ENCODE assay signal across 18 cellular contexts in the genomic region with DNA sequence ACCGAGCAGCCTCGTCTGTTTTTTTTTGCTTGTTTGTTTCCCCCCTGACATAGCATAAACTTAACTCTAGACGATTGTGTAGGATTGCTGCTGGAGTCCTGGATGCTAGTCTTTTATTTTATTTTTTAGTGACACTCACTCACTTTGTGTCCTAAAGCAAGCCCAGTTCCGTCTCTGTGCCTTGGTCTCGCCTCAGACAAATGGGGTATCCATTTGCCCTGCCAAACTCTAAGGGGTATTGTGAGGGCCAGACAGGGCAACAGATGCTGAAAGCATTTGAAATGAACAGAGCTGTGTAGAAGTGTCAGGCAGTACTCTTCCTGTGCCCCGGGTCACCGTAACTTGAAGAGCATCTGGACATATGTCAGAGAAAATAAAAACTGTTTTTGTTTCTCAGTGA. TPM values are rescaled to one million over a fixed set of nuclear protein-coding genes. Genes with fewer than 3 reads are reported as not detected.
DNase-seq lines count a peak whose midpoint lies in the region; ATAC-seq and TF ChIP-seq lines count a peak whose summit lies in the region.
"Had no signal": no experiment of that assay in that cellular context is flagged by ENCODE, and none has a peak within 500 bp of the region (broad histone marks: within the 10 kb centered on the region; RNA-seq: fewer than 3 reads in every experiment).

No MANE protein-coding gene starts in this region.

- H3F3A ChIP-seq in PC-9 (ENCODE audit: insufficient read depth, low read depth) = peaks cover 17% of the 10 kb centered on the region; the same call in 1 of the 2 replicates

- H3K9ac ChIP-seq in fibroblast of lung (ENCODE audit: insufficient read depth, low read length) = no peak overlapping the region
- no peak overlapping the region for H3K9ac ChIP-seq in rectal smooth muscle tissue (ENCODE audit: low read length)

- H3K4me3 ChIP-seq in AG04450 (ENCODE audit: low read depth, low read length) (no peak overlapping the region), PC-9 (no peak overlapping the region), fibroblast of lung (replicated peaks in 1 of 4; ENCODE audit: control extremely low read depth in 1 of 4, insufficient read depth in 1 of 4, low read depth in 3 of 4, low read length in 4 of 4) (no peak overlapping the region), rectal smooth muscle tissue (ENCODE audit: low read length) (no peak overlapping the region), Peyer's patch (no peak overlapping the region)

- intact Hi-C loops in PC-9 (cut with micrococcal nuclease; ENCODE audit: unreplicated experiment) = loop anchor here (5.0 to 10.0 kb wide), 2 partner anchors 66 to 1108 kb away; no protein-coding TSS in a partner anchor
- intact Hi-C loops in activated CD4-positive, alpha-beta memory T cell treated with anti-CD3 and anti-CD28 coated beads for 36 hours (cut with micrococcal nuclease) = no loop called here

- H3K4me3 Mint-ChIP-seq in activated CD8-positive, alpha-beta memory T cell treated with anti-CD3 and anti-CD28 coated beads, Interleukin-2, amount 10 ng/mL, durations not matched to agents 7 days and 5 days = no peak overlapping the region
- H3K4me3 Mint-ChIP-seq in activated CD4-positive, alpha-beta memory T cell treated with anti-CD3 and anti-CD28 coated beads for 36 hours = no peak overlapping the region
- no peak overlapping the region for H3K4me3 Mint-ChIP-seq in T-helper 2 cell treated with Interferon-gamma antibody and Interleukin-4, amounts not matched to agents 5 μg/mL and 100 μg/mL, for 36 hours
- H3K4me3 Mint-ChIP-seq: activated naive CD8-positive, alpha-beta T cell treated with anti-CD3 and anti-CD28 coated beads, Interleukin-2, amount 10 ng/mL, durations not matched to agents 7 days and 5 days; central memory CD8-positive, alpha-beta T cell; effector memory CD8-positive, alpha-beta T cell; naive B cell had no signal

- H3K4me1 Mint-ChIP-seq in activated CD8-positive, alpha-beta memory T cell treated with anti-CD3 and anti-CD28 coated beads, Interleukin-2, amount 10 ng/mL, durations not matched to agents 7 days and 5 days = peaks cover 11% of the 10 kb centered on the region
- peaks cover 4% of the 10 kb centered on the region for H3K4me1 Mint-ChIP-seq in activated CD4-positive, alpha-beta memory T cell treated with anti-CD3 and anti-CD28 coated beads for 36 hours (ENCODE audit: low read depth)
- peaks cover 7% of the 10 kb centered on the region for H3K4me1 Mint-ChIP-seq in T-helper 2 cell treated with Interferon-gamma antibody and Interleukin-4, amounts not matched to agents 5 μg/mL and 100 μg/mL, for 36 hours (ENCODE audit: low read depth)
- H3K4me1 Mint-ChIP-seq: naive B cell had no signal

- CTCF ChIA-PET in AG04450 (lab: Charles Lee) (interaction anchor here (1.6 to 2.6 kb wide), 4 partner anchors 97 to 245 kb away, joined by 6 to 38 read pairs (median 20); no protein-coding TSS in a partner anchor), PC-9 (lab: Charles Lee) (no interaction called here)
- CTCF ChIA-PET in activated CD8-positive, alpha-beta memory T cell treated with anti-CD3 and anti-CD28 coated beads, Interleukin-2, amount 10 ng/mL, durations not matched to agents 7 days and 5 days (lab: Charles Lee) = interaction anchor here (1.0 to 14.4 kb wide), 5 partner anchors 24 to 242 kb away, joined by 3 to 472 read pairs (median 3); no protein-coding TSS in a partner anchor
- CTCF ChIA-PET in activated CD4-positive, alpha-beta memory T cell treated with anti-CD3 and anti-CD28 coated beads for 36 hours (lab: Charles Lee) = interaction anchor here (0.6 to 15.9 kb wide), 9 partner anchors 19 to 243 kb away, joined by 3 to 418 read pairs (median 7); no protein-coding TSS in a partner anchor

- POLR2A ChIA-PET in AG04450 (lab: Yijun Ruan, JAX) = interaction anchor here (1.0 to 1.1 kb wide), 2 partner anchors 36 to 138 kb away, joined by 3 read pairs; no protein-coding TSS in a partner anchor
- POLR2A ChIA-PET in PC-9 (lab: Charles Lee; ENCODE audit: unreplicated experiment) = no interaction called here
- POLR2A ChIA-PET in activated CD4-positive, alpha-beta memory T cell treated with anti-CD3 and anti-CD28 coated beads for 36 hours (lab: Charles Lee) = no interaction called here

- H3K27ac ChIP-seq in AG04450 (ENCODE audit: low read depth, low read length) (peak overlapping the region; percentile 77), PC-9 (peak overlapping the region; percentile 69), fibroblast of lung (ENCODE audit: insufficient read depth, low read length) (peak overlapping the region; percentile 76), rectal smooth muscle tissue (ENCODE audit: low read depth, low read length) (peak overlapping the region; percentile 21), Peyer's patch (peak overlapping the region in 1 of 4 donors; percentile 28)

- H3K9me3 ChIP-seq in AG04450 (ENCODE audit: control insufficient read depth, insufficient read depth, low read length) (peaks cover 6% of the 10 kb centered on the region), PC-9 (ENCODE audit: insufficient read depth, low read depth) (no peaks in the 10 kb centered on the region), fibroblast of lung (ENCODE audit: control insufficient read depth, insufficient read depth, low read depth, low read length) (no peaks in the 10 kb centered on the region), Peyer's patch (no peaks in the 10 kb centered on the region)

- TF ChIP-seq CTCF in AG04450 (IDR thresholded peaks at IDR 0.05; ENCODE audit: low read depth, low read length) = no peak
- no peak for TF ChIP-seq CTCF in PC-9 (conservative IDR thresholded peaks at IDR 0.05)
- TF ChIP-seq CTCF in fibroblast of lung (conservative IDR thresholded peaks at IDR 0.05 in 1 of 2, IDR thresholded peaks at IDR 0.05 in 1 of 2; ENCODE audit: low read depth in 1 of 2, low read length in 2 of 2) = no peak
- no peak for TF ChIP-seq CTCF in Peyer's patch (IDR thresholded peaks at IDR 0.05)

- H3K36me3 ChIP-seq in PC-9 (ENCODE audit: low read depth) (no peaks in the 10 kb centered on the region), fibroblast of lung (ENCODE audit: control insufficient read depth, insufficient read depth, low read length) (no peaks in the 10 kb centered on the region), rectal smooth muscle tissue (ENCODE audit: control insufficient read depth, insufficient read depth, low read length) (no peaks in the 10 kb centered on the region), Peyer's patch (no peaks in the 10 kb centered on the region)

- H3K4me2 ChIP-seq in PC-9 (peak overlapping the region; percentile 73; the same call in 1 of the 2 replicates), fibroblast of lung (ENCODE audit: extremely low read depth, insufficient read depth, low read length) (no peak overlapping the region)

- no peak overlapping the region for H2AFZ ChIP-seq in PC-9
- H2AFZ ChIP-seq in fibroblast of lung (ENCODE audit: low read length) = no peak overlapping the region

- BruUV-seq in PC-9 (replicated peaks; lab: Mats Ljungman, UMichigan) = no TSS peak

- H3K79me2 ChIP-seq in PC-9 (ENCODE audit: low read depth) (no peaks in the 10 kb centered on the region), fibroblast of lung (ENCODE audit: control insufficient read depth, insufficient read depth, low read length) (no peaks in the 10 kb centered on the region)

- H3K4me1 ChIP-seq in PC-9 (replicated peaks; ENCODE audit: insufficient read depth) (peaks cover 20% of the 10 kb centered on the region), fibroblast of lung (ENCODE audit: control insufficient read depth, extremely low read depth, insufficient read depth, low read length) (peaks cover 24% of the 10 kb centered on the region), rectal smooth muscle tissue (ENCODE audit: control insufficient read depth, insufficient read depth, low read length) (peaks cover 13% of the 10 kb centered on the region), Peyer's patch (peaks cover 0 to 14% (median 0%) of the 10 kb centered on the region in 4 donors)

- H3K9me3 Mint-ChIP-seq in activated CD8-positive, alpha-beta memory T cell treated with anti-CD3 and anti-CD28 coated beads, Interleukin-2, amount 10 ng/mL, durations not matched to agents 7 days and 5 days (ENCODE audit: low read depth) = no peaks in the 10 kb centered on the region
- no peaks in the 10 kb centered on the region for H3K9me3 Mint-ChIP-seq in activated CD4-positive, alpha-beta memory T cell treated with anti-CD3 and anti-CD28 coated beads for 36 hours
- no peaks in the 10 kb centered on the region for H3K9me3 Mint-ChIP-seq in T-helper 2 cell treated with Interferon-gamma antibody and Interleukin-4, amounts not matched to agents 5 μg/mL and 100 μg/mL, for 36 hours
- H3K9me3 Mint-ChIP-seq: activated naive CD8-positive, alpha-beta T cell treated with anti-CD3 and anti-CD28 coated beads, Interleukin-2, amount 10 ng/mL, durations not matched to agents 7 days and 5 days; central memory CD8-positive, alpha-beta T cell; effector memory CD8-positive, alpha-beta T cell; naive B cell had no signal

- H3K27me3 ChIP-seq in AG04450 (ENCODE audit: control insufficient read depth, insufficient read depth, low read length) = no peaks in the 10 kb centered on the region
- H3K27me3 ChIP-seq in PC-9 (ENCODE audit: insufficient read depth, low read depth) = no peaks in the 10 kb centered on the region
- H3K27me3 ChIP-seq in fibroblast of lung (ENCODE audit: control insufficient read depth, insufficient read depth, low read length) = no peaks in the 10 kb centered on the region
- H3K27me3 ChIP-seq in rectal smooth muscle tissue (ENCODE audit: control insufficient read depth, insufficient read depth, low read length) = no peaks in the 10 kb centered on the region
- H3K27me3 ChIP-seq in Peyer's patch = no peaks in the 10 kb centered on the region

- ATAC-seq in activated CD8-positive, alpha-beta memory T cell treated with anti-CD3 and anti-CD28 coated beads, Interleukin-2, amount 10 ng/mL, durations not matched to agents 7 days and 5 days = no peak
- ATAC-seq: effector memory CD8-positive, alpha-beta T cell; stimulated activated naive CD8-positive, alpha-beta T cell treated with anti-CD3 and anti-CD28 coated beads, Interleukin-15, Interleukin-2, amounts not matched to agents 100 U/mL and 50 U/mL, for 24 hours had no signal

- no peaks in the 10 kb centered on the region for H3K9me2 ChIP-seq in PC-9 (ENCODE audit: insufficient read depth)

- peaks cover 17% of the 10 kb centered on the region for H3K27me3 Mint-ChIP-seq in activated CD8-positive, alpha-beta memory T cell treated with anti-CD3 and anti-CD28 coated beads, Interleukin-2, amount 10 ng/mL, durations not matched to agents 7 days and 5 days
- peaks cover 1% of the 10 kb centered on the region for H3K27me3 Mint-ChIP-seq in activated CD4-positive, alpha-beta memory T cell treated with anti-CD3 and anti-CD28 coated beads for 36 hours
- H3K27me3 Mint-ChIP-seq in T-helper 2 cell treated with Interferon-gamma antibody and Interleukin-4, amounts not matched to agents 5 μg/mL and 100 μg/mL, for 36 hours (ENCODE audit: low read depth) = peaks cover 8% of the 10 kb centered on the region
- H3K27me3 Mint-ChIP-seq: central memory CD8-positive, alpha-beta T cell had no signal

- no peak for TF ChIP-seq POLR2A in Peyer's patch (IDR thresholded peaks at IDR 0.05)

- no peaks in the 10 kb centered on the region for H3K36me3 Mint-ChIP-seq in activated CD8-positive, alpha-beta memory T cell treated with anti-CD3 and anti-CD28 coated beads, Interleukin-2, amount 10 ng/mL, durations not matched to agents 7 days and 5 days
- no peaks in the 10 kb centered on the region for H3K36me3 Mint-ChIP-seq in activated CD4-positive, alpha-beta memory T cell treated with anti-CD3 and anti-CD28 coated beads for 36 hours
- no peaks in the 10 kb centered on the region for H3K36me3 Mint-ChIP-seq in T-helper 2 cell treated with Interferon-gamma antibody and Interleukin-4, amounts not matched to agents 5 μg/mL and 100 μg/mL, for 36 hours (ENCODE audit: low read depth)
- H3K36me3 Mint-ChIP-seq: activated naive CD8-positive, alpha-beta T cell treated with anti-CD3 and anti-CD28 coated beads, Interleukin-2, amount 10 ng/mL, durations not matched to agents 7 days and 5 days; naive B cell had no signal

- DNase-seq in AG04450 (ENCODE audit: low read depth, low spot score) = no peak
- no peak for DNase-seq in PC-9
- no peak for DNase-seq in fibroblast of lung (ENCODE audit: low read depth in 2 of 2)
- DNase-seq in activated CD8-positive, alpha-beta memory T cell treated with anti-CD3 and anti-CD28 coated beads, Interleukin-2, amount 10 ng/mL, durations not matched to agents 7 days and 5 days = no peak
- DNase-seq in activated CD4-positive, alpha-beta memory T cell treated with anti-CD3 and anti-CD28 coated beads for 36 hours = no peak
- no peak for DNase-seq in T-helper 2 cell treated with Interferon-gamma antibody and Interleukin-4, amounts not matched to agents 5 μg/mL and 100 μg/mL, for 36 hours (ENCODE audit: low spot score)
- no peak for DNase-seq in Peyer's patch
- DNase-seq: activated CD4-positive, alpha-beta T cell treated with anti-CD3 and anti-CD28 coated beads, Interleukin-2, amount 50 U/mL, for 4 hours; activated naive CD8-positive, alpha-beta T cell treated with anti-CD3 and anti-CD28 coated beads, Interleukin-2, amount 10 ng/mL, durations not matched to agents 7 days and 5 days; activated T-cell treated with anti-CD3 and anti-CD28 coated beads, Interleukin-2, amount 50 U/mL, for 48 hours; effector memory CD8-positive, alpha-beta T cell; GDM1; GOT3; naive B cell; NCI-H2029; stimulated activated naive CD8-positive, alpha-beta T cell treated with anti-CD3 and anti-CD28 coated beads, Interleukin-15, Interleukin-2, amounts not matched to agents 100 U/mL and 50 U/mL, for 24 hours had no signal

- H4K20me1 ChIP-seq in PC-9 (ENCODE audit: insufficient read depth) = no peaks in the 10 kb centered on the region
- no peaks in the 10 kb centered on the region for H4K20me1 ChIP-seq in fibroblast of lung (ENCODE audit: control insufficient read depth, extremely low read depth, insufficient read depth, low read length)

- no peak overlapping the region for H3K27ac Mint-ChIP-seq in activated CD8-positive, alpha-beta memory T cell treated with anti-CD3 and anti-CD28 coated beads, Interleukin-2, amount 10 ng/mL, durations not matched to agents 7 days and 5 days
- no peak overlapping the region for H3K27ac Mint-ChIP-seq in activated CD4-positive, alpha-beta memory T cell treated with anti-CD3 and anti-CD28 coated beads for 36 hours
- no peak overlapping the region for H3K27ac Mint-ChIP-seq in T-helper 2 cell treated with Interferon-gamma antibody and Interleukin-4, amounts not matched to agents 5 μg/mL and 100 μg/mL, for 36 hours
- H3K27ac Mint-ChIP-seq: activated naive CD8-positive, alpha-beta T cell treated with anti-CD3 and anti-CD28 coated beads, Interleukin-2, amount 10 ng/mL, durations not matched to agents 7 days and 5 days; effector memory CD8-positive, alpha-beta T cell; naive B cell had no signal

RNA-seq across cellular contexts. Expression of gene DKK3, which starts 34.8 kb away (rescaled TPM):
- polyA plus RNA-seq in AG04450 (2011; rRNA removed) (928 and 935 TPM in 2 replicates), fibroblast of lung (1,283 and 1,566 TPM in 2 replicates)
- 350 and 365 TPM in 2 replicates for polyA minus RNA-seq in AG04450 (2011; rRNA and poly(A)+ RNA removed)
- total RNA-seq in PC-9 (2021) (11.5 and 13.9 TPM in 2 replicates), fibroblast of lung (387 and 1,064 TPM in 2 replicates), Peyer's patch (10 to 100 TPM; 19.8 to 52.0 (median 26.7) TPM)
- polyA plus RNA-seq in fibroblast of lung (2012) = 748 and 845 TPM in 2 replicates
- 440 and 622 TPM in 2 replicates for polyA minus RNA-seq in fibroblast of lung (ENCODE audit: low replicate concordance)
- total RNA-seq in activated CD8-positive, alpha-beta memory T cell treated with anti-CD3 and anti-CD28 coated beads, Interleukin-2, amount 10 ng/mL, durations not matched to agents 7 days and 5 days = not detected
- total RNA-seq in activated CD4-positive, alpha-beta memory T cell treated with anti-CD3 and anti-CD28 coated beads for 36 hours = not detected
